ENCODE assay signal across 8 cellular contexts in genomic region chr1:42680921-42681683, GRCh38. TPM values are rescaled to one million over a fixed set of nuclear protein-coding genes. Genes with fewer than 3 reads are reported as not detected.
DNase-seq lines count a peak whose midpoint lies in the region; ATAC-seq, FAIRE-seq and TF ChIP-seq lines count a peak whose summit lies in the region.

No MANE protein-coding gene starts in this region.

- H3K4me1 ChIP-seq in lower lobe of right lung, result peaks cover 45% of the 10 kb centered on the region
- H3K4me1 ChIP-seq in tibial nerve, result peaks cover 0 to 50% (median 32%) of the 10 kb centered on the region in 4 donors

- in situ Hi-C loops in ACHN (cut with HindIII; ENCODE audit: low pct_ligation_motif_present, low pct_unique_long_range_greater_than_20kb, low sequenced_read_pairs), result no loop called here

- no peak for FAIRE-seq in GM12892 (lab: Jason Lieb, UNC)

- H3K27me3 ChIP-seq in lower lobe of right lung (ENCODE audit: low read depth), result no peaks in the 10 kb centered on the region
- H3K27me3 ChIP-seq in tibial nerve, result no peaks in the 10 kb centered on the region

- 5 to 6% methylated on average over 18 of the region's 18 CpGs for WGBS in tibial nerve, 2 donors

- TF ChIP-seq CTCF in lower lobe of right lung (IDR thresholded peaks at IDR 0.05) (no peak), tibial nerve (IDR thresholded peaks at IDR 0.05) (no peak)

- intact Hi-C loops in lower lobe of right lung (cut with DNase I), result no loop called here

- H3K9me3 ChIP-seq in lower lobe of right lung (no peaks in the 10 kb centered on the region), tibial nerve (no peaks in the 10 kb centered on the region)

- DNase-seq in ACHN (peak; percentile 38), GM12892 (ENCODE audit: insufficient read length) (no peak), RPMI8226 (peak; percentile 56), cerebellar cortex (ENCODE audit: low spot score) (peak; percentile 51), lower lobe of right lung (no peak), tibial nerve (ENCODE audit: low spot score in 2 of 2) (no peak)

- H3K27ac ChIP-seq in lower lobe of right lung, result peak overlapping the region; percentile 90
- H3K27ac ChIP-seq in tibial nerve, result peak overlapping the region; percentile 92 to 98 (median 97)

- peak overlapping the region; percentile 76 for H3K4me3 ChIP-seq in lower lobe of right lung
- peak overlapping the region; percentile 77 to 100 (median 96) for H3K4me3 ChIP-seq in tibial nerve

- ATAC-seq in lower lobe of right lung (peak in 1 of 2 donors; percentile 1), GM21447 (IDR thresholded peaks at IDR 0.05; ENCODE audit: unreplicated experiment) (no peak), GM18517 (IDR thresholded peaks at IDR 0.05; ENCODE audit: unreplicated experiment) (no peak)

- H3K36me3 ChIP-seq in lower lobe of right lung (peaks cover 13% of the 10 kb centered on the region), tibial nerve (peaks cover 0 to 10% (median 0%) of the 10 kb centered on the region in 3 donors)

- TF ChIP-seq POLR2A in GM12892 (IDR thresholded peaks at IDR 0.05; ENCODE audit: low read depth, low read length) (peak; percentile 12; the same call in 1 of the 2 replicates), tibial nerve (IDR thresholded peaks at IDR 0.05) (no peak)

- TF ChIP-seq EP300 in tibial nerve (IDR thresholded peaks at IDR 0.05), result no peak

RNA-seq across cellular contexts. Expression of gene YBX1, which starts 1.1 kb away (rescaled TPM):
- 1,144 TPM for polyA plus RNA-seq in GM12892 (2012; ENCODE audit: missing spikeins)
- total RNA-seq in lower lobe of right lung (552 TPM), tibial nerve (100 to 1,000 TPM; 377 to 579 (median 441) TPM)

RNA-seq across cellular contexts. Expression of gene PPIH, which starts 22.9 kb away (rescaled TPM):
- 79.5 TPM for polyA plus RNA-seq in GM12892 (2012; ENCODE audit: missing spikeins)
- total RNA-seq in lower lobe of right lung, result 25.1 TPM
- total RNA-seq in tibial nerve, result 10 to 100 TPM; 22.4 to 33.6 (median 28.1) TPM

RNA-seq across cellular contexts. Expression of gene CLDN19, which starts 58.9 kb away (rescaled TPM):
- not detected for polyA plus RNA-seq in GM12892 (2012; ENCODE audit: missing spikeins)
- not detected for total RNA-seq in lower lobe of right lung
- total RNA-seq in tibial nerve, result 100 to 1,000 TPM; 136 to 259 (median 218) TPM

Comparison
In these comparisons a context has a peak if more than half of its experiments do, and no peak if none do; other contexts are left out.
1. DNase-seq: peak in ACHN (single experiment), RPMI8226 (single experiment) and cerebellar cortex (single experiment); none in GM12892 (single experiment), lower lobe of right lung (single experiment) and tibial nerve (0 of 2).
2. RNA of gene CLDN19, which starts 58.9 kb away (total RNA-seq): 136 to 259 TPM in tibial nerve; not detected in lower lobe of right lung (single experiment); every median in the first group is over 100 times any median in the second.